In the genomic region with DNA sequence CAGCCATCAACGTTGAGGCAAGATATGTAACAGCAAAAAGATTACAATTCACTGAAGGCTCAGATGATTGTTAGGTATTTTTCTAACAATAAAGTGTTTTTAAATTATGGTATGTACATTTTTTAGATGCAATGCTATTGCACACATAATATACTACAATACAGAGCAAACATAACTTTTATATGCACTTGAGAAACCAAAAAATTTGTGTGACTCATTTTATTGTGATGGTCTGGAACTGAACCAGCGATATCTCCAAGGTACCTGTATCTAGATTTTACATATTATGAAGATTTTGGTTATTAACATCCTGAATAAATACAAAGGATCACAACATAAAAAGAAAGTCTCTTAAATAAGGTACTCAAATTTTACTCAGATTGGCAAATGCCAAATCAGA, we compare ENCODE assay signal across 11 cellular contexts.
"Had no signal": no experiment of that assay in that cellular context is flagged by ENCODE, and none has a peak within 500 bp of the region (broad histone marks: within the 10 kb centered on the region; RNA-seq: fewer than 3 reads in every experiment).

No MANE protein-coding gene starts in this region.

- H3K4me1 ChIP-seq: HAP-1 had no signal

- H3K9me3 ChIP-seq: HAP-1 had no signal

- H3K27ac Mint-ChIP-seq: GM23338, H9, HFFc6 had no signal

- H3K9ac ChIP-seq: GM23248 had no signal

- FAIRE-seq: H1, H54 had no signal

- H3K4me3 Mint-ChIP-seq: GM23338, H9, HFFc6 had no signal

- DNase-seq: GM23248, GOT3, H7, H9, HCEC 1CT, HFFc6 had no signal

- H3K9me3 Mint-ChIP-seq: HFFc6 had no signal

- H2AFZ ChIP-seq: GM23248, GM23338 had no signal

- H3K4me2 ChIP-seq: GM23338 had no signal

- H3K27ac ChIP-seq: GM23248 had no signal

- ATAC-seq: GM23338, HCT116 had no signal

- H3K4me3 ChIP-seq: GM23248, GM23338, HAP-1 had no signal
